27 cellular contexts compared by ENCODE assay signal in the genomic region with DNA sequence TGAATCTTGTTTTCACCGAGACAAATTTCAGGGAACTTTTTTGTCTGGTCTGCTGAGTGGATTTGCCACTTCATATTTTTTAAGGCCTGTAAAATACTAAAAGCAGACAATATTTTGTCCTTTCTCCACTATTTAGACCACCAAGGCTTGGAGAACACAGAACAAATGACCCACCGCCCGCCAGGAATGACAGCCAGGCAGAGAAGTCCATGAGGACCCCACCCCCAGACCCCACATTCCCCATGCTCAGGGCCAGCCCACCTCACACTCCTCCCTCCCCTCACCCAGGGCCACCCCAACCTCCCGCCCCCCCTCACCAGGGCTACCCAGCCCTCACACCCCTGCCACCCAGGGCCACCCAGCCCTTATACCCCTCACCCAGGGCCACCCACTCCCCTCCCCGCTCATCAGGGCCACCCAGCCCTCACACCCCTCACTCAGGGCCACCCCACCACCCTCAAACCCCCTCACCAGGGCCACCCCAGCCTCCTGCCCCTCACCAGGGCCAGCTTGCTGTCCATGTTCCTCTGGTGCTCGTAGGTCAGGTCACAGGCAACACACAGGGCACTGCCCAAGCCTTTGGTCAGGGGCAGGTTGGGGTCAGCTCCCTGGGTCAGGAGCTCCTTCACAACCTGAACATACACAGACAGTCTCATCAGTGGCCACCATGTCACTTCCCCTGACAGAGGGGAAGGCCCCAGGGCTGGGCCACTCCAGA. TPM values are rescaled to one million over a fixed set of nuclear protein-coding genes. Genes with fewer than 3 reads are reported as not detected.
DNase-seq lines count a peak whose midpoint lies in the region; ATAC-seq, FAIRE-seq and TF ChIP-seq lines count a peak whose summit lies in the region.
"Had no signal": no experiment of that assay in that cellular context is flagged by ENCODE, and none has a peak within 500 bp of the region (broad histone marks: within the 10 kb centered on the region; RNA-seq: fewer than 3 reads in every experiment).

No MANE protein-coding gene starts in this region.

- no peak overlapping the region for H2AFZ ChIP-seq in mesenchymal stem cell (ENCODE audit: low read depth, low read length)
- H2AFZ ChIP-seq: neural progenitor cell, PC-9 had no signal

- no peak overlapping the region for H2BK12ac ChIP-seq in mesenchymal stem cell (ENCODE audit: low read length in 2 of 2)

- FAIRE-seq in small intestine (lab: Jason Lieb, UNC): no peak
- FAIRE-seq: GM18507, H54, keratinocyte had no signal

- no peak overlapping the region for H3K14ac ChIP-seq in mesenchymal stem cell (ENCODE audit: low read length in 2 of 2)

- no peak overlapping the region for H3K4me2 ChIP-seq in mesenchymal stem cell (ENCODE audit: low read length, poor library complexity, severe bottlenecking)
- H3K4me2 ChIP-seq: BLaER1, neural progenitor cell, PC-9 had no signal

- intact Hi-C loops in cardiac septum (cut with DNase I) (no loop called here), left ventricle myocardium inferior (cut with micrococcal nuclease) (no loop called here), vagina (cut with DNase I) (no loop called here)

- H3K4me3 ChIP-seq in left ventricle myocardium inferior (no peak overlapping the region), mesenchymal stem cell (ENCODE audit: insufficient read depth in 1 of 2, low read depth in 1 of 2, low read length in 2 of 2) (no peak overlapping the region), vagina (no peak overlapping the region), small intestine (ENCODE audit: low read depth in 1 of 2, low read length in 2 of 2) (no peak overlapping the region)
- H3K4me3 ChIP-seq: ascending aorta, BLaER1, neural progenitor cell, PC-9, tibial nerve had no signal

- ATAC-seq in HG03139 (IDR thresholded peaks at IDR 0.05; ENCODE audit: unreplicated experiment): no peak

- no peaks in the 10 kb centered on the region for H3K4me1 ChIP-seq in left ventricle myocardium inferior
- H3K4me1 ChIP-seq in mesenchymal stem cell (ENCODE audit: control insufficient read depth, insufficient read depth, low read depth, low read length): no peaks in the 10 kb centered on the region
- H3K4me1 ChIP-seq in vagina: no peaks in the 10 kb centered on the region
- no peaks in the 10 kb centered on the region for H3K4me1 ChIP-seq in small intestine (ENCODE audit: control insufficient read depth in 2 of 2, insufficient read depth in 1 of 2, low read depth in 1 of 2, low read length in 1 of 2)
- H3K4me1 ChIP-seq: ascending aorta, BLaER1, neural progenitor cell, tibial nerve had no signal

- H3K4ac ChIP-seq in mesenchymal stem cell (ENCODE audit: low read depth in 1 of 2, low read length in 2 of 2): no peak overlapping the region

- H3K79me1 ChIP-seq in mesenchymal stem cell (replicated peaks; ENCODE audit: low read length, poor library complexity, severe bottlenecking): no peaks in the 10 kb centered on the region

- H4K8ac ChIP-seq in mesenchymal stem cell (ENCODE audit: low read length): no peak overlapping the region

- H2BK15ac ChIP-seq in mesenchymal stem cell (ENCODE audit: low read depth, poor library complexity, severe bottlenecking): no peak overlapping the region

- 77% methylated on average over 5 of the region's 6 CpGs for WGBS in mesenchymal stem cell
- WGBS in small intestine, 3 donors: 82 to 95% (median 94%) methylated on average over 5 to 6 of the region's 6 CpGs

- H3K18ac ChIP-seq in mesenchymal stem cell (ENCODE audit: low read depth in 1 of 2, low read length in 2 of 2): no peak overlapping the region

- H2BK120ac ChIP-seq in mesenchymal stem cell (ENCODE audit: low read depth, low read length): no peak overlapping the region

- peak; percentile 72 for DNase-seq in cardiac septum (ENCODE audit: low spot score)
- no peak for DNase-seq in left ventricle myocardium inferior
- DNase-seq in ecto neural progenitor cell (ENCODE audit: low spot score): peak; percentile 39
- DNase-seq in mesenchymal stem cell: no peak
- peak; percentile 42 to 88 for DNase-seq in vagina (ENCODE audit: extremely low spot score in 2 of 2)
- DNase-seq in small intestine: no peak
- DNase-seq: activated CD4-positive, alpha-beta T cell treated with anti-CD3 and anti-CD28 coated beads, Interleukin-2, amount 10 ng/mL, durations not matched to agents 7 days and 5 days; activated naive CD8-positive, alpha-beta T cell treated with anti-CD3 and anti-CD28 coated beads for 36 hours; central memory CD4-positive, alpha-beta T cell; DMS79 treated with DMSO at 0.1 percent for 48 hours; NCI-H1092; NCI-H1694 treated with DMSO at 0.1 percent for 48 hours; NCI-H526; NK-92 treated with Interleukin-12 subunit alpha and Interleukin-12 subunit beta, amount 100 ng/mL, for 24 hours; PC-9; SHP77; SW 1271; T-helper 9 cell had no signal

- H2BK5ac ChIP-seq in mesenchymal stem cell (ENCODE audit: low read depth, low read length, poor library complexity, severe bottlenecking): no peak overlapping the region

- no peak overlapping the region for H3K9ac ChIP-seq in mesenchymal stem cell (ENCODE audit: low read length)
- H3K9ac ChIP-seq: BLaER1, neural progenitor cell had no signal

- H2AK5ac ChIP-seq in mesenchymal stem cell (ENCODE audit: low read length, severe bottlenecking): no peak overlapping the region

- TF ChIP-seq POLR2A in vagina (IDR thresholded peaks at IDR 0.05): no peak

- H4K91ac ChIP-seq in mesenchymal stem cell (ENCODE audit: low read length): peak overlapping the region; percentile 7

- H3K36me3 ChIP-seq in left ventricle myocardium inferior: peaks cover 10% of the 10 kb centered on the region
- H3K36me3 ChIP-seq in mesenchymal stem cell (ENCODE audit: control insufficient read depth in 1 of 2, insufficient read depth in 2 of 2, low read depth in 1 of 2, low read length in 2 of 2): peaks cover 8 to 13% of the 10 kb centered on the region in 2 experiments
- no peaks in the 10 kb centered on the region for H3K36me3 ChIP-seq in vagina
- no peaks in the 10 kb centered on the region for H3K36me3 ChIP-seq in small intestine (ENCODE audit: control insufficient read depth in 2 of 2, insufficient read depth in 2 of 2, low read length in 2 of 2)
- H3K36me3 ChIP-seq: neural progenitor cell had no signal

- H3K9me3 ChIP-seq in left ventricle myocardium inferior (replicated peaks) (no peaks in the 10 kb centered on the region), mesenchymal stem cell (ENCODE audit: control insufficient read depth, low read length) (no peaks in the 10 kb centered on the region), vagina (no peaks in the 10 kb centered on the region), small intestine (ENCODE audit: control insufficient read depth, low read depth) (no peaks in the 10 kb centered on the region)
- H3K9me3 ChIP-seq: ascending aorta, BLaER1, tibial nerve had no signal

- H3K27ac ChIP-seq in left ventricle myocardium inferior (replicated peaks) (no peak overlapping the region), mesenchymal stem cell (ENCODE audit: low read length, poor library complexity, severe bottlenecking) (no peak overlapping the region), vagina (no peak overlapping the region), small intestine (ENCODE audit: low read depth in 1 of 2, low read length in 1 of 2) (no peak overlapping the region)
- H3K27ac ChIP-seq: ascending aorta, BLaER1, neural progenitor cell, PC-9, tibial nerve, VCaP had no signal

- H3K27me3 ChIP-seq in left ventricle myocardium inferior (ENCODE audit: low read depth): no peaks in the 10 kb centered on the region
- H3K27me3 ChIP-seq in mesenchymal stem cell (ENCODE audit: control insufficient read depth in 1 of 2, insufficient read depth in 1 of 2, low read length in 2 of 2): no peaks in the 10 kb centered on the region
- no peaks in the 10 kb centered on the region for H3K27me3 ChIP-seq in vagina
- no peaks in the 10 kb centered on the region for H3K27me3 ChIP-seq in small intestine (ENCODE audit: control insufficient read depth in 2 of 2, insufficient read depth in 2 of 2, low read length in 2 of 2)
- H3K27me3 ChIP-seq: ascending aorta, BLaER1, neural progenitor cell, tibial nerve had no signal

- H3K23ac ChIP-seq in mesenchymal stem cell (ENCODE audit: low read length in 2 of 2): no peak overlapping the region

- no peak for TF ChIP-seq CTCF in left ventricle myocardium inferior (IDR thresholded peaks at IDR 0.05; ENCODE audit: borderline replicate concordance)
- no peak for TF ChIP-seq CTCF in vagina (IDR thresholded peaks at IDR 0.05)

RNA-seq across cellular contexts. Expression of a gene that starts 50.6 kb away (rescaled TPM):
- total RNA-seq in cardiac septum: 8.2 TPM
- total RNA-seq in left ventricle myocardium inferior: 4.0 TPM
- polyA plus RNA-seq in mesenchymal stem cell (2013, experiment 1 of 2): 3.6 TPM
- polyA plus RNA-seq in mesenchymal stem cell (2013, experiment 2 of 2): 2.7 TPM
- total RNA-seq in vagina: 20.6 TPM
- 1 to 10 TPM; 3.4 to 5.9 (median 5.9) TPM for polyA plus RNA-seq in small intestine

RNA-seq across cellular contexts. Expression of a gene that starts 52.9 kb away (rescaled TPM):
- total RNA-seq in cardiac septum (9.7 TPM), left ventricle myocardium inferior (19.3 TPM), vagina (5.9 TPM)
- 3.5 TPM for polyA plus RNA-seq in mesenchymal stem cell (2013, experiment 1 of 2)
- 4.1 TPM for polyA plus RNA-seq in mesenchymal stem cell (2013, experiment 2 of 2)
- 1 to 10 TPM; 1.8 to 7.0 (median 3.1) TPM for polyA plus RNA-seq in small intestine

Comparison
In these comparisons a context has a peak if more than half of its experiments do, and no peak if none do; other contexts are left out.
1. DNase-seq: peak in cardiac septum (single experiment), ecto neural progenitor cell (single experiment) and vagina (2 of 2); none in left ventricle myocardium inferior (single experiment), mesenchymal stem cell (single experiment) and small intestine (single experiment).